5 cellular contexts compared by ENCODE assay signal in genomic region chr20:36555248-36555647, GRCh38.
"Had no signal": no experiment of that assay in that cellular context is flagged by ENCODE, and none has a peak within 500 bp of the region (broad histone marks: within the 10 kb centered on the region; RNA-seq: fewer than 3 reads in every experiment).

No MANE protein-coding gene starts in this region.

- H3K4me1 Mint-ChIP-seq: GM23338 had no signal

- H3K9me3 Mint-ChIP-seq: H9, IgD-negative memory B cell had no signal

- H3K27ac ChIP-seq: HL-60 had no signal

- H3K4me2 ChIP-seq: GM23338 had no signal

- H3K27me3 Mint-ChIP-seq: IgD-negative memory B cell had no signal

- H3K4me3 ChIP-seq: GM23338 had no signal

- H2AFZ ChIP-seq: GM23338 had no signal

- ATAC-seq: GM23338 had no signal

- DNase-seq: H9, HCEC 1CT had no signal

- H3K4me3 Mint-ChIP-seq: GM23338, H9 had no signal

- H3K27ac Mint-ChIP-seq: GM23338, H9, IgD-negative memory B cell had no signal
